Comparison of ENCODE assay signal across 24 cellular contexts in the genomic region with DNA sequence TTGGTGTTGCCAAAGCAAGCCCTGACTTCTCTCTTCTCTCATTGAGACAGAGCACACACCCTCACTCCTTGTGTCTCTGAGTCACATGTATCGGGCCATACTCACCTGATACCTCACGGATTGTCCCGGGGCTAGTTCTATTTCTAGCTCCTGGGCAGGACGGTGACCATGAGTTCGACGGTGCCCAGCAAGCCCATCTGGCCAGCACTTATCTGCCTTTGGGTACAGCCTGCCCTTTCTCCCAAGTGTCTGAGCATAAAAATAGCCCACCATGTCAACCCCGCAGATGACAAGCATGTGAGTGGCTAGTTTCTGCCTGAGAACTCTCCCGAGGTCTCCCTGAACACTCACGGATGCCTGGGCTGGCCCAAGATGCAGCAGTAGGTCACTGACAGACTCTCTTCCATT.
DNase-seq lines count a peak whose midpoint lies in the region; ATAC-seq and TF ChIP-seq lines count a peak whose summit lies in the region.
"Had no signal": no experiment of that assay in that cellular context is flagged by ENCODE, and none has a peak within 500 bp of the region (broad histone marks: within the 10 kb centered on the region; RNA-seq: fewer than 3 reads in every experiment).

No MANE protein-coding gene starts in this region.

- no peak overlapping the region for H3K14ac ChIP-seq in mesenchymal stem cell (ENCODE audit: low read length in 2 of 2)

- 97% methylated on average over 9 of the region's 9 CpGs for WGBS in mesenchymal stem cell

- peak overlapping the region; percentile 72 for H4K91ac ChIP-seq in mesenchymal stem cell (ENCODE audit: low read length)

- no peak overlapping the region for H3K27ac Mint-ChIP-seq in type B pancreatic cell
- H3K27ac Mint-ChIP-seq: activated CD8-positive, alpha-beta memory T cell treated with anti-CD3 and anti-CD28 coated beads, Interleukin-2, amount 10 ng/mL, durations not matched to agents 7 days and 5 days; activated naive CD8-positive, alpha-beta T cell; activated T-helper 17 cell treated with anti-CD3 and anti-CD28 coated beads, Interleukin-2, amount 50 U/mL, for 72 hours had no signal

- H4K8ac ChIP-seq in mesenchymal stem cell (ENCODE audit: low read length) = peak overlapping the region; percentile 27

- intact Hi-C loops in tibial artery (cut with DNase I; ENCODE audit: low total_unique reads) = no loop called here

- H3K9me3 Mint-ChIP-seq in type B pancreatic cell = peaks cover 5% of the 10 kb centered on the region

- H2BK5ac ChIP-seq in mesenchymal stem cell (ENCODE audit: low read depth, low read length, poor library complexity, severe bottlenecking) = no peak overlapping the region

- no peak overlapping the region for H3K23ac ChIP-seq in mesenchymal stem cell (ENCODE audit: low read length in 2 of 2)

- H2AK5ac ChIP-seq in mesenchymal stem cell (ENCODE audit: low read length, severe bottlenecking) = peak overlapping the region; percentile 66

- H3K9me3 ChIP-seq in mesenchymal stem cell (ENCODE audit: control insufficient read depth, low read length) (peaks cover 6% of the 10 kb centered on the region), tibial artery (no peaks in the 10 kb centered on the region)
- H3K9me3 ChIP-seq: BE2C, gastroesophageal sphincter, mucosa of descending colon had no signal

- H3K27me3 Mint-ChIP-seq in type B pancreatic cell = no peaks in the 10 kb centered on the region
- H3K27me3 Mint-ChIP-seq: activated CD8-positive, alpha-beta memory T cell treated with anti-CD3 and anti-CD28 coated beads, Interleukin-2, amount 10 ng/mL, durations not matched to agents 7 days and 5 days; activated naive CD8-positive, alpha-beta T cell; activated T-helper 17 cell treated with anti-CD3 and anti-CD28 coated beads, Interleukin-2, amount 50 U/mL, for 72 hours had no signal

- no peak overlapping the region for H3K4ac ChIP-seq in mesenchymal stem cell (ENCODE audit: low read depth in 1 of 2, low read length in 2 of 2)

- peak; percentile 52 for DNase-seq in amniotic epithelial cell (ENCODE audit: low read depth)
- peak; percentile 60 to 76 for DNase-seq in foreskin keratinocyte
- DNase-seq in mesenchymal stem cell = peak; percentile 33
- DNase-seq in tibial artery = no peak
- no peak for DNase-seq in type B pancreatic cell (ENCODE audit: extremely low spot score, unreplicated experiment)
- DNase-seq in kidney tubule cell (ENCODE audit: low spot score) = no peak
- DNase-seq in GM13977 (ENCODE audit: low spot score) = no peak
- DNase-seq: activated CD4-positive, alpha-beta T cell treated with anti-CD3 and anti-CD28 coated beads for 48 hours; activated CD8-positive, alpha-beta memory T cell treated with anti-CD3 and anti-CD28 coated beads, Interleukin-2, amount 10 ng/mL, durations not matched to agents 7 days and 5 days; BE2C; Calu3; caudate nucleus; erythroblast; left colon; MM.1S; mucosa of descending colon; NCI-H1436 treated with DMSO at 0.1 percent for 48 hours; NCI-H526 treated with DMSO at 0.1 percent for 48 hours; SHP77 treated with DMSO at 0.1 percent for 48 hours; stimulated activated CD4-positive, alpha-beta T cell treated with anti-CD3 and anti-CD28 coated beads, Interleukin-15, amount 100 ng/mL, for 24 hours had no signal

- no peak overlapping the region for H3K4me3 ChIP-seq in mesenchymal stem cell (ENCODE audit: insufficient read depth in 1 of 2, low read depth in 1 of 2, low read length in 2 of 2)
- peak overlapping the region in 1 of 2 donors; percentile 3 for H3K4me3 ChIP-seq in tibial artery
- H3K4me3 ChIP-seq: gastroesophageal sphincter, mucosa of descending colon had no signal

- H3K36me3 Mint-ChIP-seq in type B pancreatic cell = peaks cover 32% of the 10 kb centered on the region

- no peak overlapping the region for H3K4me2 ChIP-seq in mesenchymal stem cell (ENCODE audit: low read length, poor library complexity, severe bottlenecking)

- H3K79me1 ChIP-seq in mesenchymal stem cell (replicated peaks; ENCODE audit: low read length, poor library complexity, severe bottlenecking) = peaks cover 9% of the 10 kb centered on the region

- H3K4me1 ChIP-seq in foreskin keratinocyte = peaks cover 3% of the 10 kb centered on the region
- peaks cover 3% of the 10 kb centered on the region for H3K4me1 ChIP-seq in mesenchymal stem cell (ENCODE audit: control insufficient read depth, insufficient read depth, low read depth, low read length)
- H3K4me1 ChIP-seq in tibial artery = peaks cover 0 to 16% (median 0%) of the 10 kb centered on the region in 4 donors
- H3K4me1 ChIP-seq: BE2C, gastroesophageal sphincter had no signal

- no peak overlapping the region for H2BK120ac ChIP-seq in mesenchymal stem cell (ENCODE audit: low read depth, low read length)

- H3K27me3 ChIP-seq in foreskin keratinocyte (no peaks in the 10 kb centered on the region), mesenchymal stem cell (ENCODE audit: control insufficient read depth in 1 of 2, insufficient read depth in 1 of 2, low read length in 2 of 2) (no peaks in the 10 kb centered on the region), tibial artery (no peaks in the 10 kb centered on the region)
- H3K27me3 ChIP-seq: BE2C, gastroesophageal sphincter had no signal

- peaks cover 0 to 20% of the 10 kb centered on the region in 2 experiments for H3K36me3 ChIP-seq in mesenchymal stem cell (ENCODE audit: control insufficient read depth in 1 of 2, insufficient read depth in 2 of 2, low read depth in 1 of 2, low read length in 2 of 2)
- H3K36me3 ChIP-seq in tibial artery = no peaks in the 10 kb centered on the region
- H3K36me3 ChIP-seq: BE2C had no signal

- no peak overlapping the region for H3K4me3 Mint-ChIP-seq in type B pancreatic cell
- H3K4me3 Mint-ChIP-seq: activated CD8-positive, alpha-beta memory T cell treated with anti-CD3 and anti-CD28 coated beads, Interleukin-2, amount 10 ng/mL, durations not matched to agents 7 days and 5 days; activated naive CD8-positive, alpha-beta T cell; activated T-helper 17 cell treated with anti-CD3 and anti-CD28 coated beads, Interleukin-2, amount 50 U/mL, for 72 hours had no signal

- H3K18ac ChIP-seq in mesenchymal stem cell (ENCODE audit: low read depth in 1 of 2, low read length in 2 of 2) = peak overlapping the region; percentile 30 to 41

- peak overlapping the region; percentile 86 for H3K27ac ChIP-seq in foreskin keratinocyte
- no peak overlapping the region for H3K27ac ChIP-seq in mesenchymal stem cell (ENCODE audit: low read length, poor library complexity, severe bottlenecking)
- H3K27ac ChIP-seq in tibial artery = peak overlapping the region; percentile 30 to 56
- H3K27ac ChIP-seq: gastroesophageal sphincter had no signal

- no peak overlapping the region for H2BK15ac ChIP-seq in mesenchymal stem cell (ENCODE audit: low read depth, poor library complexity, severe bottlenecking)

- no peak overlapping the region for H3K9ac ChIP-seq in mesenchymal stem cell (ENCODE audit: low read length)

- in situ Hi-C loops in GM13977 (cut with MboI; ENCODE audit: low pct_unique_long_range_greater_than_20kb, low sequenced_read_pairs, unreplicated experiment) = no loop called here

- no peak overlapping the region for H2AFZ ChIP-seq in mesenchymal stem cell (ENCODE audit: low read depth, low read length)

- TF ChIP-seq CTCF in foreskin keratinocyte (conservative IDR thresholded peaks at IDR 0.05) (no peak), tibial artery (IDR thresholded peaks at IDR 0.05) (no peak), type B pancreatic cell (conservative IDR thresholded peaks at IDR 0.05) (no peak), GM13977 (IDR thresholded peaks at IDR 0.05; ENCODE audit: extremely low read depth, insufficient read depth, missing control alignments) (no peak)

- H3K4me1 Mint-ChIP-seq in type B pancreatic cell (ENCODE audit: unreplicated experiment) = no peaks in the 10 kb centered on the region
- H3K4me1 Mint-ChIP-seq: activated CD8-positive, alpha-beta memory T cell treated with anti-CD3 and anti-CD28 coated beads, Interleukin-2, amount 10 ng/mL, durations not matched to agents 7 days and 5 days; activated T-helper 17 cell treated with anti-CD3 and anti-CD28 coated beads, Interleukin-2, amount 50 U/mL, for 72 hours had no signal

- H2BK12ac ChIP-seq in mesenchymal stem cell (ENCODE audit: low read length in 2 of 2) = peak overlapping the region in 1 of 2 experiments; percentile 11

- ATAC-seq in foreskin keratinocyte (peak; percentile 95), HG02678 (IDR thresholded peaks at IDR 0.05; ENCODE audit: unreplicated experiment) (no peak)
- ATAC-seq: activated CD8-positive, alpha-beta memory T cell treated with anti-CD3 and anti-CD28 coated beads, Interleukin-2, amount 10 ng/mL, durations not matched to agents 7 days and 5 days; activated T-helper 17 cell treated with anti-CD3 and anti-CD28 coated beads, Interleukin-2, amount 50 U/mL, for 72 hours; gastroesophageal sphincter; left colon; mucosa of descending colon had no signal

Comparison
In these comparisons a context has a peak if more than half of its experiments do, and no peak if none do; other contexts are left out.
1. DNase-seq: peak in amniotic epithelial cell (single experiment), foreskin keratinocyte (2 of 2) and mesenchymal stem cell (single experiment); none in tibial artery (0 of 2), type B pancreatic cell (single experiment), kidney tubule cell (single experiment) and GM13977 (single experiment).